ENCODE assay signal across 29 cellular contexts in the genomic region with DNA sequence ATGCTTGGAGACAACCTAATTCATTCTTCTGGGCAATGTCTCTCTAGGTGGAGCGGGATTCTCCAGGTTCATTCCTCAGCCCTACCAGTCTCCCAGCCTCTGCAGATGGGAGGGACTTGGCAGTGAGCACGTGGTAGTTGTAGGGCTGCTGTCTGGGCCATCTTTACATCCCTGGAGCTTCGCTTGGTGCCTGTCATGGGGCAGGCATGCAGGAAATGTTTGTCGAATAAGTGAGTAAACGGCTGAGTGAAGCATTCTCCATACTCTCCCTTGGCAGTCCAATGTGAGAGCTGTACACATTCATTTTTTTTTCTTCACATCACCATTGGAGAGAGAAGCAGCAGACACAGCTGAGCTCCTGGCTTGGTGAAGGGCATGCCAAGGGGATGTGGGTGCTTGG.
DNase-seq lines count a peak whose midpoint lies in the region; ATAC-seq, FAIRE-seq and TF ChIP-seq lines count a peak whose summit lies in the region.
"Had no signal": no experiment of that assay in that cellular context is flagged by ENCODE, and none has a peak within 500 bp of the region (broad histone marks: within the 10 kb centered on the region; RNA-seq: fewer than 3 reads in every experiment).

No MANE protein-coding gene starts in this region.

- H4K20me1 ChIP-seq in SK-N-SH (ENCODE audit: insufficient read depth) (no peaks in the 10 kb centered on the region), keratinocyte (ENCODE audit: control insufficient read depth, extremely low read depth, insufficient read depth, low read length) (no peaks in the 10 kb centered on the region)

- DNase-seq in SK-N-SH (no peak), RWPE1 (ENCODE audit: low spot score) (peak; percentile 26), keratinocyte (ENCODE audit: low read depth, low spot score) (peak; percentile 9), type B pancreatic cell (ENCODE audit: extremely low spot score, unreplicated experiment) (no peak), NCI-H1417 treated with DMSO at 0.1 percent for 48 hours (lab: John Stamatoyannopoulos, UW) (no peak), NCI-H2107 treated with DMSO at 0.1 percent for 48 hours (lab: John Stamatoyannopoulos, UW; ENCODE audit: unreplicated experiment) (no peak), small intestine (no peak)
- DNase-seq: activated CD4-positive, alpha-beta T cell treated with anti-CD3 and anti-CD28 coated beads, Interleukin-2, amount 50 U/mL, for 48 hours; activated CD4-positive, CD25-positive, alpha-beta regulatory T cell treated with anti-CD3 and anti-CD28 coated beads, Interleukin-2, amount 50 U/mL, for 72 hours; activated naive CD4-positive, alpha-beta T cell treated with Interleukin-2 at 50 U/mL for 16 hours; activated T-cell treated with anti-CD3 and anti-CD28 coated beads, Interleukin-2, amount 50 U/mL, for 72 hours; CD4-positive, CD25-positive, alpha-beta regulatory T cell; esophagus squamous epithelium; foreskin melanocyte; kidney glomerular epithelial cell; lower lobe of right lung; naive thymus-derived CD8-positive, alpha-beta T cell; NCI-H1436; T-helper 2 cell; transverse colon had no signal

- H3K27ac ChIP-seq in SK-N-SH (ENCODE audit: low read depth in 2 of 2, low read length in 1 of 2) = no peak overlapping the region
- no peak overlapping the region for H3K27ac ChIP-seq in RWPE1
- no peak overlapping the region for H3K27ac ChIP-seq in keratinocyte (ENCODE audit: control insufficient read depth, insufficient read depth, low read length)
- no peak overlapping the region for H3K27ac ChIP-seq in small intestine (ENCODE audit: low read depth in 1 of 2, low read length in 1 of 2)
- H3K27ac ChIP-seq: esophagus squamous epithelium, HL-60, KMS-11, lower lobe of right lung, transverse colon had no signal

- no peak for TF ChIP-seq CTCF in SK-N-SH (IDR thresholded peaks at IDR 0.05)
- no peak for TF ChIP-seq CTCF in RWPE1 (conservative IDR thresholded peaks at IDR 0.05; ENCODE audit: low read depth)
- no peak for TF ChIP-seq CTCF in keratinocyte (optimal IDR thresholded peaks at IDR 0.05 in 1 of 3, IDR thresholded peaks at IDR 0.05 in 1 of 3, conservative IDR thresholded peaks at IDR 0.05 in 1 of 3; ENCODE audit: extremely low read depth in 1 of 3, insufficient read depth in 2 of 3, low read length in 3 of 3)
- TF ChIP-seq CTCF in type B pancreatic cell (conservative IDR thresholded peaks at IDR 0.05) = no peak

- H3F3A ChIP-seq in SK-N-SH (replicated peaks; ENCODE audit: insufficient read depth) = no peaks in the 10 kb centered on the region

- CTCF ChIA-PET in SK-N-SH (lab: Yijun Ruan, JAX) = interaction anchor here (1.1 kb wide), 1 partner anchor 350 kb away, joined by 3 read pairs; no protein-coding TSS in a partner anchor
- CTCF ChIA-PET in RWPE1 (lab: Yijun Ruan, JAX) = no interaction called here

- H3K9me3 Mint-ChIP-seq in type B pancreatic cell = no peaks in the 10 kb centered on the region
- H3K9me3 Mint-ChIP-seq: activated T-cell treated with anti-CD3 and anti-CD28 coated beads, Interleukin-2, amount 50 U/mL, for 72 hours; dendritic cell treated with granulocyte-macrophage colony-stimulating factor and Interleukin-4, amounts not matched to agents 40 ng/mL and 50 ng/mL, for 4 days; stimulated activated effector memory CD8-positive, alpha-beta T cell treated with anti-CD3 and anti-CD28 coated beads, Interleukin-12 subunit alpha, Interleukin-12 subunit beta, amount 100 ng/mL, for 72 hours had no signal

- H3K36me3 ChIP-seq in SK-N-SH (replicated peaks in 1 of 2; ENCODE audit: control insufficient read depth in 1 of 2, insufficient read depth in 2 of 2, low read length in 1 of 2) (no peaks in the 10 kb centered on the region), keratinocyte (ENCODE audit: control insufficient read depth in 2 of 2, extremely low read depth in 1 of 2, insufficient read depth in 2 of 2, low read length in 2 of 2) (no peaks in the 10 kb centered on the region), small intestine (ENCODE audit: control insufficient read depth in 2 of 2, insufficient read depth in 2 of 2, low read length in 2 of 2) (no peaks in the 10 kb centered on the region)
- H3K36me3 ChIP-seq: esophagus squamous epithelium, HAP-1, lower lobe of right lung, transverse colon had no signal

- FAIRE-seq in keratinocyte (lab: Jason Lieb, UNC) (peak; percentile 87), small intestine (lab: Jason Lieb, UNC) (no peak)
- FAIRE-seq: A204.1, GM12891 had no signal

- H3K4me3 ChIP-seq in SK-N-SH (ENCODE audit: low read depth in 2 of 2, low read length in 1 of 2) (no peak overlapping the region), keratinocyte (ENCODE audit: control insufficient read depth in 2 of 3, extremely low read depth in 1 of 3, insufficient read depth in 2 of 3, low read depth in 1 of 3, low read length in 3 of 3) (no peak overlapping the region), small intestine (ENCODE audit: low read depth in 1 of 2, low read length in 2 of 2) (no peak overlapping the region)
- H3K4me3 ChIP-seq: esophagus squamous epithelium, HAP-1, lower lobe of right lung, transverse colon had no signal

- no peaks in the 10 kb centered on the region for H3K27me3 ChIP-seq in SK-N-SH (ENCODE audit: insufficient read depth)
- H3K27me3 ChIP-seq in keratinocyte (ENCODE audit: control insufficient read depth, extremely low read depth, insufficient read depth, low read length) = no peaks in the 10 kb centered on the region
- no peaks in the 10 kb centered on the region for H3K27me3 ChIP-seq in small intestine (ENCODE audit: control insufficient read depth in 2 of 2, insufficient read depth in 2 of 2, low read length in 2 of 2)
- H3K27me3 ChIP-seq: transverse colon had no signal

- H3K4me1 ChIP-seq in SK-N-SH (ENCODE audit: control insufficient read depth in 1 of 2, insufficient read depth in 2 of 2, low read depth in 1 of 2, low read length in 1 of 2) = peaks cover 0 to 2% of the 10 kb centered on the region in 2 experiments; a peak in 1 of 4 replicates
- no peaks in the 10 kb centered on the region for H3K4me1 ChIP-seq in keratinocyte (ENCODE audit: control insufficient read depth, extremely low read depth, insufficient read depth, low read length)
- no peaks in the 10 kb centered on the region for H3K4me1 ChIP-seq in small intestine (ENCODE audit: control insufficient read depth in 2 of 2, insufficient read depth in 1 of 2, low read depth in 1 of 2, low read length in 1 of 2)
- H3K4me1 ChIP-seq: esophagus squamous epithelium, HAP-1, lower lobe of right lung, transverse colon had no signal

- no peak overlapping the region for H3K4me3 Mint-ChIP-seq in type B pancreatic cell
- H3K4me3 Mint-ChIP-seq: activated T-cell treated with anti-CD3 and anti-CD28 coated beads, Interleukin-2, amount 50 U/mL, for 72 hours; CD4-positive, CD25-positive, alpha-beta regulatory T cell; dendritic cell treated with granulocyte-macrophage colony-stimulating factor and Interleukin-4, amounts not matched to agents 40 ng/mL and 50 ng/mL, for 4 days; naive thymus-derived CD8-positive, alpha-beta T cell; stimulated activated effector memory CD8-positive, alpha-beta T cell treated with anti-CD3 and anti-CD28 coated beads, Interleukin-12 subunit alpha, Interleukin-12 subunit beta, amount 100 ng/mL, for 72 hours had no signal

- POLR2A ChIA-PET in SK-N-SH (lab: Yijun Ruan, JAX) (no interaction called here), RWPE1 (lab: Yijun Ruan, JAX; ENCODE audit: low non-redundant PET) (no interaction called here)

- H3K9me2 ChIP-seq in SK-N-SH = no peaks in the 10 kb centered on the region

- TF ChIP-seq EP300 in SK-N-SH (IDR thresholded peaks at IDR 0.05; ENCODE audit: borderline replicate concordance in 1 of 2, low read depth in 1 of 2, low read length in 1 of 2) = no peak

- dilution Hi-C loops in keratinocyte (cut with MboI; ENCODE audit: extremely low pct_ligation_motif_present, low sequenced_read_pairs) = no loop called here

- H3K9me3 ChIP-seq in SK-N-SH (no peaks in the 10 kb centered on the region), keratinocyte (ENCODE audit: control insufficient read depth, low read depth, low read length) (no peaks in the 10 kb centered on the region), small intestine (ENCODE audit: control insufficient read depth, low read depth) (no peaks in the 10 kb centered on the region)
- H3K9me3 ChIP-seq: esophagus squamous epithelium, HAP-1, lower lobe of right lung, transverse colon had no signal

- no peak for ATAC-seq in SK-N-SH treated with all-trans-retinoic acid at 6 μM for 48 hours
- ATAC-seq: activated T-cell treated with anti-CD3 and anti-CD28 coated beads, Interleukin-2, amount 50 U/mL, for 72 hours; lower lobe of right lung; naive thymus-derived CD8-positive, alpha-beta T cell; Right ventricle myocardium inferior; stimulated activated effector memory CD8-positive, alpha-beta T cell treated with anti-CD3 and anti-CD28 coated beads, Interleukin-12 subunit alpha, Interleukin-12 subunit beta, amount 100 ng/mL, for 72 hours had no signal

- H3K9me1 ChIP-seq in keratinocyte (ENCODE audit: control insufficient read depth, extremely low read depth, insufficient read depth, low read length) = no peaks in the 10 kb centered on the region

- H3K9ac ChIP-seq in SK-N-SH (no peak overlapping the region), keratinocyte (ENCODE audit: control insufficient read depth, extremely low read depth, insufficient read depth, low read length) (no peak overlapping the region)
- H3K9ac ChIP-seq: KMS-11 had no signal

- no peak overlapping the region for H2AFZ ChIP-seq in SK-N-SH (ENCODE audit: low read depth)
- H2AFZ ChIP-seq in keratinocyte (ENCODE audit: control insufficient read depth, low read length) = no peak overlapping the region

- H3K79me2 ChIP-seq in SK-N-SH (ENCODE audit: insufficient read depth) = no peaks in the 10 kb centered on the region
- no peaks in the 10 kb centered on the region for H3K79me2 ChIP-seq in keratinocyte (ENCODE audit: control insufficient read depth, insufficient read depth, low read length)

- 8% methylated on average over 5 of the region's 5 CpGs for WGBS in SK-N-SH (ENCODE audit: low lambda C conversion rate)
- WGBS in small intestine, 3 donors = 52 to 66% (median 54%) methylated on average over 5 of the region's 5 CpGs

- H3K27ac Mint-ChIP-seq in type B pancreatic cell = no peak overlapping the region
- H3K27ac Mint-ChIP-seq: activated T-cell treated with anti-CD3 and anti-CD28 coated beads, Interleukin-2, amount 50 U/mL, for 72 hours; dendritic cell treated with granulocyte-macrophage colony-stimulating factor and Interleukin-4, amounts not matched to agents 40 ng/mL and 50 ng/mL, for 4 days; naive thymus-derived CD8-positive, alpha-beta T cell; stimulated activated effector memory CD8-positive, alpha-beta T cell treated with anti-CD3 and anti-CD28 coated beads, Interleukin-12 subunit alpha, Interleukin-12 subunit beta, amount 100 ng/mL, for 72 hours had no signal

- H3K4me1 Mint-ChIP-seq in type B pancreatic cell (ENCODE audit: unreplicated experiment) = peaks cover 12% of the 10 kb centered on the region
- H3K4me1 Mint-ChIP-seq: CD4-positive, CD25-positive, alpha-beta regulatory T cell; naive thymus-derived CD8-positive, alpha-beta T cell; stimulated activated effector memory CD8-positive, alpha-beta T cell treated with anti-CD3 and anti-CD28 coated beads, Interleukin-12 subunit alpha, Interleukin-12 subunit beta, amount 100 ng/mL, for 72 hours had no signal

- H3K4me2 ChIP-seq in SK-N-SH = no peak overlapping the region
- H3K4me2 ChIP-seq in keratinocyte (ENCODE audit: control insufficient read depth, extremely low read depth, insufficient read depth, low read depth, low read length) = no peak overlapping the region
- H3K4me2 ChIP-seq: KMS-11 had no signal

- TF ChIP-seq RAD21 in SK-N-SH (IDR thresholded peaks at IDR 0.05; ENCODE audit: low read length) = no peak

- no peaks in the 10 kb centered on the region for H3K36me3 Mint-ChIP-seq in type B pancreatic cell
- H3K36me3 Mint-ChIP-seq: CD4-positive, CD25-positive, alpha-beta regulatory T cell; naive thymus-derived CD8-positive, alpha-beta T cell; stimulated activated effector memory CD8-positive, alpha-beta T cell treated with anti-CD3 and anti-CD28 coated beads, Interleukin-12 subunit alpha, Interleukin-12 subunit beta, amount 100 ng/mL, for 72 hours had no signal

- peaks cover 43% of the 10 kb centered on the region for H3K27me3 Mint-ChIP-seq in type B pancreatic cell

Comparison
In these comparisons a context has a peak if more than half of its experiments do, and no peak if none do; other contexts are left out.
1. DNase-seq: peak in RWPE1 (single experiment) and keratinocyte (single experiment); none in SK-N-SH (single experiment), type B pancreatic cell (single experiment), NCI-H1417 treated with DMSO at 0.1 percent for 48 hours (single experiment), NCI-H2107 treated with DMSO at 0.1 percent for 48 hours (single experiment) and small intestine (single experiment).